In the genomic region with DNA sequence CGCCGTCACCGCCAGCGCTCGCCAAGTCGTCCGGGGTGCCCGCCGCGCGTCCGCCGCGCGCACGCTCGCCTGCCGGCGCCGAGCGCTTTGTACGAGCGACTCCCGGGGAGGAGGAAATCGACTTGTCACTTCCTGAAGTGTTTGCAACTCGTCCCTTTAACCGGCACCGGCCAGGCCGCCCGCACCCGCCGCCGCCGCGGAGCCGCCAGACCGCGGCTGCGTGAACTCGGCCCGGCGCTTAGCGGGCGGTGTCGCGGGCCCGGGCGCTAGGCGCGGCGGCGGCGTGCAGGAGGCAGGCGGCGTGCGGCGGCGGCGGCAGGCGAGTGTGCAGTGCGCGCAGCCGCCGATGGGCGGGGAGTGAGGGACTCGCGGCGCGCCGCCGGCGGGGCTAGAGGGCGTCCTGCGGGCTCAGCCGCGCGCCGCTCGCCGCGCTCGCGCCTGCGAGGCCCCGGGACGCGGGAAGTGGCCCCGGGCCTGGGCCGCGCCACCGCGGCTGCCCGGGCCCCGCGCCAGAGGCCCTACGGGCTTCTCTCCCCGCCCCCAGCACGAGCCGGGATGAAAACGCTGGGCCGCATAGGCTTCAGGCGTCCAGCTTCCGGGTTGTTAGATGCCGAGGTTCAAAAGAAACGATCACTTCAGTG, we compare ENCODE assay signal across 8 cellular contexts. TPM values are rescaled to one million over a fixed set of nuclear protein-coding genes. Genes with fewer than 3 reads are reported as not detected.
DNase-seq lines count a peak whose midpoint lies in the region; ATAC-seq and TF ChIP-seq lines count a peak whose summit lies in the region.

A gene with protein sequence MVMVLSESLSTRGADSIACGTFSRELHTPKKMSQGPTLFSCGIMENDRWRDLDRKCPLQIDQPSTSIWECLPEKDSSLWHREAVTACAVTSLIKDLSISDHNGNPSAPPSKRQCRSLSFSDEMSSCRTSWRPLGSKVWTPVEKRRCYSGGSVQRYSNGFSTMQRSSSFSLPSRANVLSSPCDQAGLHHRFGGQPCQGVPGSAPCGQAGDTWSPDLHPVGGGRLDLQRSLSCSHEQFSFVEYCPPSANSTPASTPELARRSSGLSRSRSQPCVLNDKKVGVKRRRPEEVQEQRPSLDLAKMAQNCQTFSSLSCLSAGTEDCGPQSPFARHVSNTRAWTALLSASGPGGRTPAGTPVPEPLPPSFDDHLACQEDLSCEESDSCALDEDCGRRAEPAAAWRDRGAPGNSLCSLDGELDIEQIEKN (minus strand): TSS at position 332 of the 641 bp plus-strand sequence. CDS start 37,665 bp downstream, outside the sequence.

- peak within 1 kb of the TSS; percentile 62 for H3K4me3 ChIP-seq in SJCRH30
- peak within 1 kb of the TSS; percentile 93 for H3K4me3 ChIP-seq in neural progenitor cell
- H3K4me3 ChIP-seq in subcutaneous abdominal adipose tissue (ENCODE audit: low read depth in 1 of 5, low read length in 5 of 5), result peak within 1 kb of the TSS; percentile 70 to 81 (median 74)

- peak within 1 kb of the TSS; percentile 99 for H3K4me2 ChIP-seq in neural progenitor cell

- H3K27me3 Mint-ChIP-seq in neural progenitor cell (ENCODE audit: insufficient read depth, low read depth), result peaks cover 3% of the 10 kb centered on the region

- H3K4me1 ChIP-seq in SJCRH30, result peaks cover 3% of the 10 kb centered on the region; the same call in 1 of the 2 replicates
- H3K4me1 ChIP-seq in foreskin keratinocyte, result peaks cover 52% of the 10 kb centered on the region
- peaks cover 45% of the 10 kb centered on the region for H3K4me1 ChIP-seq in neural progenitor cell
- H3K4me1 ChIP-seq in subcutaneous abdominal adipose tissue (ENCODE audit: control insufficient read depth in 5 of 5, insufficient read depth in 5 of 5, low read length in 5 of 5), result peaks cover 12 to 60% (median 53%) of the 10 kb centered on the region in 5 donors

- DNase-seq in DMS114 treated with DMSO at 0.1 percent for 48 hours (lab: John Stamatoyannopoulos, UW; ENCODE audit: unreplicated experiment), result peak; percentile 77
- DNase-seq in HT1080 (ENCODE audit: low read depth), result peak; percentile 50
- DNase-seq in SJCRH30, result peak; percentile 77 to 80
- peak; percentile 65 for DNase-seq in activated gamma-delta T cell treated with anti-CD3 and anti-CD28 coated beads, Interleukin-2, amount 50 U/mL, for 16 hours (ENCODE audit: low read depth)
- DNase-seq in foreskin keratinocyte, result peak in 1 of 2 donors; percentile 20
- DNase-seq in neural progenitor cell (ENCODE audit: low spot score), result peak; percentile 97

- H3K36me3 ChIP-seq in SJCRH30 (peaks cover 9% of the 10 kb centered on the region), neural progenitor cell (no peaks in the 10 kb centered on the region), subcutaneous abdominal adipose tissue (ENCODE audit: control insufficient read depth in 5 of 5, insufficient read depth in 5 of 5, low read length in 5 of 5) (peaks cover 0 to 4% (median 0%) of the 10 kb centered on the region in 5 donors)

- ATAC-seq in GM21360 (IDR thresholded peaks at IDR 0.05; ENCODE audit: unreplicated experiment) (peak; percentile 62), foreskin keratinocyte (peak; percentile 71)

- H2AFZ ChIP-seq in neural progenitor cell (replicated peaks), result peak within 1 kb of the TSS; percentile 65

- peaks cover 51% of the 10 kb centered on the region for H4K20me1 ChIP-seq in neural progenitor cell (ENCODE audit: low read depth)

- H3K9me3 ChIP-seq in SJCRH30 (replicated peaks), result no peaks in the 10 kb centered on the region
- H3K9me3 ChIP-seq in neural progenitor cell (ENCODE audit: low read depth), result no peaks in the 10 kb centered on the region
- H3K9me3 ChIP-seq in subcutaneous abdominal adipose tissue (ENCODE audit: control insufficient read depth in 5 of 5, low read length in 5 of 5), result no peaks in the 10 kb centered on the region

- TF ChIP-seq CTCF in foreskin keratinocyte (conservative IDR thresholded peaks at IDR 0.05) (no peak), neural progenitor cell (IDR thresholded peaks at IDR 0.05) (no peak)

- H3K27ac Mint-ChIP-seq in neural progenitor cell, result no peak within 1 kb of the TSS

- H3K27me3 ChIP-seq in SJCRH30 (no peaks in the 10 kb centered on the region), foreskin keratinocyte (no peaks in the 10 kb centered on the region), neural progenitor cell (no peaks in the 10 kb centered on the region), subcutaneous abdominal adipose tissue (ENCODE audit: control insufficient read depth in 5 of 5, insufficient read depth in 4 of 5, low read length in 5 of 5) (no peaks in the 10 kb centered on the region)

- H3K9me3 Mint-ChIP-seq in neural progenitor cell, result no peaks in the 10 kb centered on the region

- H3F3A ChIP-seq in neural progenitor cell (ENCODE audit: low read depth), result peaks cover 72% of the 10 kb centered on the region

- peak within 1 kb of the TSS; percentile 99 for H3K4me3 Mint-ChIP-seq in neural progenitor cell

- peak within 1 kb of the TSS; percentile 26; the same call in 1 of the 2 replicates for H3K27ac ChIP-seq in SJCRH30
- no peak within 1 kb of the TSS for H3K27ac ChIP-seq in foreskin keratinocyte
- no peak within 1 kb of the TSS for H3K27ac ChIP-seq in neural progenitor cell
- peak within 1 kb of the TSS; percentile 90 for H3K27ac ChIP-seq in subcutaneous abdominal adipose tissue (ENCODE audit: low read depth, low read length)

- peaks cover 34% of the 10 kb centered on the region for H3K79me2 ChIP-seq in neural progenitor cell (ENCODE audit: low read depth)

- H3K4me1 Mint-ChIP-seq in neural progenitor cell, result peaks cover 52% of the 10 kb centered on the region

- H3K9ac ChIP-seq in neural progenitor cell, result peak within 1 kb of the TSS; percentile 36
- peak within 1 kb of the TSS in 4 of 5 donors; percentile 48 to 68 (median 62) for H3K9ac ChIP-seq in subcutaneous abdominal adipose tissue (ENCODE audit: low read length in 5 of 5)

- peaks cover 1% of the 10 kb centered on the region for H3K36me3 Mint-ChIP-seq in neural progenitor cell

RNA-seq across cellular contexts. Expression of the gene that starts here (rescaled TPM):
- total RNA-seq in HT1080 (2014; rRNA removed; shearing (Covaris generic)), result 12.6 and 17.6 TPM in 2 replicates
- 4.8 and 5.3 TPM in 2 replicates for polyA plus RNA-seq in HT1080 (2015; cell fraction: cytosol; rRNA removed)
- polyA plus RNA-seq in HT1080 (2015; cell fraction: nucleus; rRNA removed), result 6.6 and 7.3 TPM in 2 replicates
- 9.4 and 10.0 TPM in 2 replicates for total RNA-seq in SJCRH30 (2014; rRNA removed; shearing (Covaris generic))
- total RNA-seq in foreskin keratinocyte (17.3 and 17.5 TPM in 2 replicates), neural progenitor cell (ENCODE audit: low replicate concordance) (15.3 and 44.1 TPM in 2 replicates)
- 6.0 and 6.6 TPM in 2 replicates for polyA plus RNA-seq in foreskin keratinocyte

Comparison
In these comparisons a context has a peak if more than half of its experiments do, and no peak if none do; other contexts are left out.
1. H3K27ac ChIP-seq: peak in SJCRH30 (single experiment) and subcutaneous abdominal adipose tissue (single experiment); none in foreskin keratinocyte (single experiment) and neural progenitor cell (single experiment).
2. Peak in every context shown above with its lines, with median percentiles within 50 percentile points of each other: H3K4me3 ChIP-seq.